In the genomic region with DNA sequence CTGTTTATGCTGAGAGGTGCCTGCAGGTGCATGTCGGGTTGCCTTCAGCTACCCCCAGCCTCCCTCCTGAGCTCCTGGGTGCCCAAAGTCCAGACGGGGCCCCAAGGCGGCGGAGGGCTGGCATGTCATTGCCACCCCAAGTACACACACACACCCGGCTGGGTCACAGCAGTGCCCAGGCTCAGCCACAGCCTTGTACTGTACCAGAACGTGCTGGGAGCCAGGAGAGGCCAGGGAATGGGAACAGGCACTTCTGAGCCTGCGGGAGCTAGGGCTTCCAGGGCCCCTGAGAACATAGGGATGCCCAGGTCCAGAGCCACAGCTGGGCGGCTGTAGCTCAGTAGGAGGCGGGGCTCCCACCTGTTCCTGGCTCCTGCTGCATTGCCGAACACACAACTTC, we compare ENCODE assay signal across 27 cellular contexts. TPM values are rescaled to one million over a fixed set of nuclear protein-coding genes. Genes with fewer than 3 reads are reported as not detected.
"Had no signal": no experiment of that assay in that cellular context is flagged by ENCODE, and none has a peak within 500 bp of the region (broad histone marks: within the 10 kb centered on the region; RNA-seq: fewer than 3 reads in every experiment).

No MANE protein-coding gene starts in this region.

- H3K36me3 ChIP-seq: left ventricle myocardium inferior, neural progenitor cell, pancreas, prostate gland, right lobe of liver, suprapubic skin, thoracic aorta, tibial artery, upper lobe of right lung had no signal

- H3K4me1 Mint-ChIP-seq: naive B cell; nephron progenitor cell; stimulated activated effector memory CD8-positive, alpha-beta T cell treated with anti-CD3 and anti-CD28 coated beads, Interleukin-12 subunit alpha, Interleukin-12 subunit beta, amount 100 ng/mL, for 72 hours had no signal

- H3K9ac ChIP-seq: neural progenitor cell had no signal

- H3K4me1 ChIP-seq: pancreas, prostate gland, right lobe of liver, suprapubic skin, tibial artery, upper lobe of right lung had no signal

- H3K27me3 ChIP-seq: neural progenitor cell, pancreas, right lobe of liver, suprapubic skin, tibial artery, upper lobe of right lung had no signal

- FAIRE-seq: islet of Langerhans, pancreas, urothelium cell line had no signal

- H3K27ac ChIP-seq: left ventricle myocardium inferior, neural progenitor cell, pancreas, prostate gland, right lobe of liver, skin epidermis, suprapubic skin, thoracic aorta, tibial artery, upper lobe of right lung had no signal

- H3K9me3 Mint-ChIP-seq: immature natural killer cell; mesothelial cell of epicardium; naive B cell; natural killer cell; nephron progenitor cell; neural progenitor cell; stimulated activated naive CD8-positive, alpha-beta T cell treated with anti-CD3 and anti-CD28 coated beads, Interleukin-15, Interleukin-2, amounts not matched to agents 100 ng/mL and 50 ng/mL, for 24 hours had no signal

- H3K27ac Mint-ChIP-seq: immature natural killer cell; mesothelial cell of epicardium; naive B cell; natural killer cell; nephron progenitor cell; neural progenitor cell; stimulated activated effector memory CD8-positive, alpha-beta T cell treated with anti-CD3 and anti-CD28 coated beads, Interleukin-12 subunit alpha, Interleukin-12 subunit beta, amount 100 ng/mL, for 72 hours; stimulated activated naive CD8-positive, alpha-beta T cell treated with anti-CD3 and anti-CD28 coated beads, Interleukin-15, Interleukin-2, amounts not matched to agents 100 ng/mL and 50 ng/mL, for 24 hours had no signal

- H3K4me3 ChIP-seq: left ventricle myocardium inferior, lung, neural progenitor cell, pancreas, prostate gland, right lobe of liver, skin epidermis, suprapubic skin, thoracic aorta, tibial artery, upper lobe of right lung had no signal

- H3K4me3 Mint-ChIP-seq: immature natural killer cell; mesothelial cell of epicardium; naive B cell; natural killer cell; nephron progenitor cell; neural progenitor cell; stimulated activated effector memory CD8-positive, alpha-beta T cell treated with anti-CD3 and anti-CD28 coated beads, Interleukin-12 subunit alpha, Interleukin-12 subunit beta, amount 100 ng/mL, for 72 hours; stimulated activated naive CD8-positive, alpha-beta T cell treated with anti-CD3 and anti-CD28 coated beads, Interleukin-15, Interleukin-2, amounts not matched to agents 100 ng/mL and 50 ng/mL, for 24 hours had no signal

- H3K9me3 ChIP-seq: left ventricle myocardium inferior, pancreas, prostate gland, right lobe of liver, suprapubic skin, thoracic aorta, tibial artery, upper lobe of right lung had no signal

- H3K27me3 Mint-ChIP-seq: naive B cell; stimulated activated naive CD8-positive, alpha-beta T cell treated with anti-CD3 and anti-CD28 coated beads, Interleukin-15, Interleukin-2, amounts not matched to agents 100 ng/mL and 50 ng/mL, for 24 hours had no signal

- DNase-seq: hypothalamus; immature natural killer cell; left ventricle myocardium inferior; mesendoderm; naive B cell; natural killer cell; nephron progenitor cell; right lobe of liver; stimulated activated CD4-positive, alpha-beta T cell treated with anti-CD3 and anti-CD28 coated beads, Interleukin-4, amount 100 ng/mL, for 24 hours; stimulated activated naive CD4-positive, alpha-beta T cell; tibial artery; trophoblast cell; upper lobe of right lung had no signal

- H3K36me3 Mint-ChIP-seq: immature natural killer cell; mesothelial cell of epicardium; naive B cell; natural killer cell; neural progenitor cell; stimulated activated effector memory CD8-positive, alpha-beta T cell treated with anti-CD3 and anti-CD28 coated beads, Interleukin-12 subunit alpha, Interleukin-12 subunit beta, amount 100 ng/mL, for 72 hours had no signal

- H2AFZ ChIP-seq: neural progenitor cell had no signal

- ATAC-seq: natural killer cell; pancreas; stimulated activated effector memory CD8-positive, alpha-beta T cell treated with anti-CD3 and anti-CD28 coated beads, Interleukin-12 subunit alpha, Interleukin-12 subunit beta, amount 100 ng/mL, for 72 hours had no signal

- H3K4me2 ChIP-seq: neural progenitor cell had no signal

RNA-seq across cellular contexts. Expression of gene MAB21L1, which starts 51.0 kb away (rescaled TPM):
- total RNA-seq: kidney epithelial cell, mononuclear cell, right lobe of liver had no signal
- polyA plus RNA-seq: immature natural killer cell had no signal
